In the genomic region with DNA sequence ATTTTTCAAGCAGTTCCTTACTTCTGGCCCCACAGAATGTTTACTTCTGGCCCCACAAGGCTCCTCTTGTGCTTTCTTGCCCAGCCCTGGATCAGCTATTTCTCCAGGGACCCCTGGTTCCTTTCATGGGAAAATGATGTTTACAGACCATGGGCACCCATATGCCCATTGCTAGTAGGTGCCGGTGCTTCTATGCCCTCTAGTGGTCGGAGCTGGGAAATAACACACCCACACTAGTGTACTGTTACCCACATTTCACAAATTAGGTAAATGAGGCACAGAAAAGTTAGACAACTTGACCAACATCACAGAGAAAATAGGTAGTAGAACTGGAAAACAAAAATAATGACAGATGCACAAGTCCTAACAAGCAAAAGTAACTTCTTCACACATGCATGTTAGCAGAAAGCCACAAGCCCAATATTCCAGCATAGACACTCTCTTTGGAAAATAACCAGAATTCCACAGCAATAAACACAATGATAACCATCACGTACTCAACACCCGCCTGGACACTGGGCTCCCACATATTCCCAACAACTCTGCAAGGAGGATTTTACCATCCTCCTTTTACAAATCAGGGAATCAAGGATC, we compare ENCODE assay signal across 8 cellular contexts. TPM values are rescaled to one million over a fixed set of nuclear protein-coding genes. Genes with fewer than 3 reads are reported as not detected.
DNase-seq lines count a peak whose midpoint lies in the region; ATAC-seq and TF ChIP-seq lines count a peak whose summit lies in the region.

No MANE protein-coding gene starts in this region.

- no peaks in the 10 kb centered on the region for H3K36me3 ChIP-seq in mucosa of descending colon (ENCODE audit: low read depth)

- H3K4me3 Mint-ChIP-seq in activated CD4-positive, alpha-beta T cell treated with anti-CD3 and anti-CD28 coated beads for 36 hours = no peak overlapping the region
- H3K4me3 Mint-ChIP-seq in stimulated activated naive B cell treated with anti-CD40 and anti-IgM and Interleukin-4, amounts not matched to agents 10 μg/mL and 1 μg/mL and 100 μg/mL, for 72 hours = no peak overlapping the region

- DNase-seq in NCI-H2081 (lab: John Stamatoyannopoulos, UW) (peak; percentile 46 to 58), NCI-H2081 treated with DMSO at 0.1 percent for 48 hours (lab: John Stamatoyannopoulos, UW) (no peak), NCI-H1930 (lab: John Stamatoyannopoulos, UW) (peak; percentile 51 to 65), coronary artery (ENCODE audit: low spot score) (no peak), mucosa of descending colon (peak in 1 of 3 donors; percentile 90)
- peak; percentile 83 for DNase-seq in activated CD4-positive, alpha-beta T cell treated with anti-CD3 and anti-CD28 coated beads for 36 hours
- DNase-seq in stimulated activated naive B cell treated with anti-CD40 and anti-IgM and Interleukin-4, amounts not matched to agents 10 μg/mL and 1 μg/mL and 100 μg/mL, for 72 hours = peak; percentile 41

- CTCF ChIA-PET in activated CD4-positive, alpha-beta T cell treated with anti-CD3 and anti-CD28 coated beads for 36 hours (lab: Charles Lee) = interaction anchor here (0.7 to 7.9 kb wide), 30 partner anchors 9 to 277 kb away, joined by 3 to 115 read pairs (median 7); no protein-coding TSS in a partner anchor

- peak; percentile 44 for TF ChIP-seq CTCF in coronary artery (IDR thresholded peaks at IDR 0.05)
- TF ChIP-seq CTCF in mucosa of descending colon (IDR thresholded peaks at IDR 0.05) = peak; percentile 41

- intact Hi-C loops in activated CD4-positive, alpha-beta T cell treated with anti-CD3 and anti-CD28 coated beads for 36 hours (cut with DNase I, micrococcal nuclease) = loop anchor here (1.0 kb wide), 2 partner anchors 31 to 67 kb away; no protein-coding TSS in a partner anchor
- intact Hi-C loops in mucosa of descending colon (cut with DNase I, micrococcal nuclease) = no loop called here

- H3K27ac Mint-ChIP-seq in activated CD4-positive, alpha-beta T cell treated with anti-CD3 and anti-CD28 coated beads for 36 hours = no peak overlapping the region
- no peak overlapping the region for H3K27ac Mint-ChIP-seq in stimulated activated naive B cell treated with anti-CD40 and anti-IgM and Interleukin-4, amounts not matched to agents 10 μg/mL and 1 μg/mL and 100 μg/mL, for 72 hours

- H3K36me3 Mint-ChIP-seq in activated CD4-positive, alpha-beta T cell treated with anti-CD3 and anti-CD28 coated beads for 36 hours (ENCODE audit: low read depth) = no peaks in the 10 kb centered on the region
- H3K36me3 Mint-ChIP-seq in stimulated activated naive B cell treated with anti-CD40 and anti-IgM and Interleukin-4, amounts not matched to agents 10 μg/mL and 1 μg/mL and 100 μg/mL, for 72 hours = no peaks in the 10 kb centered on the region

- peaks cover 32% of the 10 kb centered on the region for H3K27me3 Mint-ChIP-seq in activated CD4-positive, alpha-beta T cell treated with anti-CD3 and anti-CD28 coated beads for 36 hours
- peaks cover 2 to 21% of the 10 kb centered on the region in 2 donors for H3K27me3 Mint-ChIP-seq in stimulated activated naive B cell treated with anti-CD40 and anti-IgM and Interleukin-4, amounts not matched to agents 10 μg/mL and 1 μg/mL and 100 μg/mL, for 72 hours

- no peaks in the 10 kb centered on the region for H3K9me3 ChIP-seq in mucosa of descending colon

- no peaks in the 10 kb centered on the region for H3K9me3 Mint-ChIP-seq in activated CD4-positive, alpha-beta T cell treated with anti-CD3 and anti-CD28 coated beads for 36 hours (ENCODE audit: low read depth)
- H3K9me3 Mint-ChIP-seq in stimulated activated naive B cell treated with anti-CD40 and anti-IgM and Interleukin-4, amounts not matched to agents 10 μg/mL and 1 μg/mL and 100 μg/mL, for 72 hours = no peaks in the 10 kb centered on the region

- POLR2A ChIA-PET in activated CD4-positive, alpha-beta T cell treated with anti-CD3 and anti-CD28 coated beads for 36 hours (lab: Charles Lee) = no interaction called here

- no peak overlapping the region for H3K27ac ChIP-seq in coronary artery

- peak; percentile 90 for ATAC-seq in activated CD4-positive, alpha-beta T cell treated with anti-CD3 and anti-CD28 coated beads for 36 hours
- peak; percentile 61 for ATAC-seq in mucosa of descending colon
- peak; percentile 90 to 91 for ATAC-seq in stimulated activated naive B cell treated with anti-CD40 and anti-IgM and Interleukin-4, amounts not matched to agents 10 μg/mL and 1 μg/mL and 100 μg/mL, for 72 hours (replicated peaks)
- ATAC-seq in HG02610 (IDR thresholded peaks at IDR 0.05; ENCODE audit: unreplicated experiment) = no peak

- H3K4me1 Mint-ChIP-seq in activated CD4-positive, alpha-beta T cell treated with anti-CD3 and anti-CD28 coated beads for 36 hours = peaks cover 7% of the 10 kb centered on the region
- H3K4me1 Mint-ChIP-seq in stimulated activated naive B cell treated with anti-CD40 and anti-IgM and Interleukin-4, amounts not matched to agents 10 μg/mL and 1 μg/mL and 100 μg/mL, for 72 hours = peaks cover 4 to 5% of the 10 kb centered on the region in 2 donors

- H3K4me3 ChIP-seq in coronary artery (no peak overlapping the region), mucosa of descending colon (no peak overlapping the region)

- peaks cover 9% of the 10 kb centered on the region for H3K4me1 ChIP-seq in mucosa of descending colon (ENCODE audit: low read depth)

RNA-seq across cellular contexts. Expression of gene CEACAM6, which starts 1.3 kb away (rescaled TPM):
- not detected for total RNA-seq in activated CD4-positive, alpha-beta T cell treated with anti-CD3 and anti-CD28 coated beads for 36 hours
- 1,000 to 10,000 TPM in 1 of 3 donors, 100 to 1,000 TPM in 2; 249 to 1,767 (median 431) TPM for total RNA-seq in mucosa of descending colon

RNA-seq across cellular contexts. Expression of gene CEACAM3, which starts 42.4 kb away (rescaled TPM):
- not detected for total RNA-seq in activated CD4-positive, alpha-beta T cell treated with anti-CD3 and anti-CD28 coated beads for 36 hours
- 1 to 10 TPM; 2.5 to 4.5 (median 3.9) TPM for total RNA-seq in mucosa of descending colon

RNA-seq across cellular contexts. Expression of gene CEACAM5, which starts 45.6 kb away (rescaled TPM):
- total RNA-seq in activated CD4-positive, alpha-beta T cell treated with anti-CD3 and anti-CD28 coated beads for 36 hours = not detected
- total RNA-seq in mucosa of descending colon = 1,000 to 10,000 TPM; 2,069 to 7,240 (median 3,325) TPM

Comparison
In these comparisons a context has a peak if more than half of its experiments do, and no peak if none do; other contexts are left out.
1. DNase-seq: peak in NCI-H2081 (2 of 2), NCI-H1930 (2 of 2), activated CD4-positive, alpha-beta T cell treated with anti-CD3 and anti-CD28 coated beads for 36 hours (single experiment) and stimulated activated naive B cell treated with anti-CD40 and anti-IgM and Interleukin-4, amounts not matched to agents 10 μg/mL and 1 μg/mL and 100 μg/mL, for 72 hours (single experiment); none in NCI-H2081 treated with DMSO at 0.1 percent for 48 hours (single experiment) and coronary artery (single experiment).
2. RNA of gene CEACAM6, which starts 1.3 kb away (total RNA-seq): 249 to 1,767 TPM in mucosa of descending colon; not detected in activated CD4-positive, alpha-beta T cell treated with anti-CD3 and anti-CD28 coated beads for 36 hours; every median in the first group is over 100 times any median in the second.
3. RNA of gene CEACAM5, which starts 45.6 kb away (total RNA-seq): 2,069 to 7,240 TPM in mucosa of descending colon; not detected in activated CD4-positive, alpha-beta T cell treated with anti-CD3 and anti-CD28 coated beads for 36 hours; every median in the first group is over 1,000 times any median in the second.
4. intact Hi-C loops: an anchor here in activated CD4-positive, alpha-beta T cell treated with anti-CD3 and anti-CD28 coated beads for 36 hours (1.0 kb wide); none called in mucosa of descending colon.